9 cellular contexts compared by ENCODE assay signal in the genomic region with DNA sequence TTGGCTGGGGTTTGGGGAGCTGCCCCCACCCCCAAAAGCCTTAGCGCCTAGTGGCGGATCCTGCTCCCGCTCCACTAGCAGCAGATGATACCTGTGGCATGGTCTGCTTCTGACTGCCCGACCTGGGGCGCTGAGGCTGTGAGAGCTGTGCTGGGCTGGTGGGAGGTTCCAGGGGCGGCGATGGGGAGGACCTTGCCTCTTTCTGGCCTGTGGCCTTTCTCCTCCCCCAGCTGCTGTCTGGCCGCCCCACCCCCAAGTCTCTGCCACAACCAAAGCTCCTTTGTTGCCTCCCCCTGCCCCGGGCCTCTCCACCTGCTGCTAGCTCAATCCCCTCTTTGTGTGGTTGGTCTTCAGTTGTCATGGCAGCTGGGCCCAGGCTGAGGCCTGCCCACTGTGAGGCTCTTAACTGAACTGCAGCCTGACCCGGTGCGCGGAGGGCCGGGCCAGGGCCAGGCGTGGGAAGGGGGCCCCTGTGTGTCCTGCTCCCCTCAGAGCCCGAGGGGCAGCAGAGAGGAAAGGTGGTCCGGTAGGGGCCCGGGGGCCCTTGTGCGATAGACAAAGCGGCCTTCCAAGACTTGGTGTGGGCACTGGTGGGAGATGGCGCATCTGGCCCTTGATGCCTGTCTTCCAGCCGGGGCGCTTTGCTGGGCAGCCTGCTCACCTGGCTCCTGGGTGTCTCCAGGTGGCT. TPM values are rescaled to one million over a fixed set of nuclear protein-coding genes. Genes with fewer than 3 reads are reported as not detected.
DNase-seq lines count a peak whose midpoint lies in the region; ATAC-seq, FAIRE-seq and TF ChIP-seq lines count a peak whose summit lies in the region.
"Had no signal": no experiment of that assay in that cellular context is flagged by ENCODE, and none has a peak within 500 bp of the region (broad histone marks: within the 10 kb centered on the region; RNA-seq: fewer than 3 reads in every experiment).

No MANE protein-coding gene starts in this region.

- peaks cover 0 to 10% of the 10 kb centered on the region in 2 experiments; a peak in 1 of 3 replicates for H3K36me3 ChIP-seq in HEK293 (ENCODE audit: control insufficient read depth in 2 of 2, insufficient read depth in 1 of 2, low read length in 2 of 2)
- H3K36me3 ChIP-seq in gastroesophageal sphincter, result peaks cover 0 to under 1% of the 10 kb centered on the region in 2 donors
- H3K36me3 ChIP-seq in psoas muscle (ENCODE audit: insufficient read depth in 1 of 2, low read depth in 1 of 2), result no peaks in the 10 kb centered on the region
- H3K36me3 ChIP-seq: left ventricle myocardium inferior had no signal

- ATAC-seq in gastroesophageal sphincter (no peak), HG03175 (IDR thresholded peaks at IDR 0.05; ENCODE audit: unreplicated experiment) (no peak), psoas muscle (no peak)

- POLR2A ChIA-PET in HEK293 (lab: Yijun Ruan, JAX), result no interaction called here

- H3K27ac ChIP-seq in HEK293 (ENCODE audit: extremely low read depth, low read depth, low read length) (no peak overlapping the region), gastroesophageal sphincter (peak overlapping the region in 3 of 4 donors; percentile 51 to 64 (median 57)), psoas muscle (no peak overlapping the region)
- H3K27ac ChIP-seq: left ventricle myocardium inferior had no signal

- CTCF ChIA-PET in HEK293 (lab: Yijun Ruan, JAX), result interaction anchor here (0.6 kb wide), 1 partner anchor 38 kb away, joined by 3 read pairs; no protein-coding TSS in a partner anchor

- H3K27me3 Mint-ChIP-seq in progenitor cell of endocrine pancreas, result no peaks in the 10 kb centered on the region

- peaks cover 2% of the 10 kb centered on the region for H3K36me3 Mint-ChIP-seq in progenitor cell of endocrine pancreas (ENCODE audit: insufficient read depth)

- TF ChIP-seq POLR2A in gastroesophageal sphincter (IDR thresholded peaks at IDR 0.05), result no peak

- H3K4me1 ChIP-seq in HEK293 (ENCODE audit: control insufficient read depth, insufficient read depth, low read length) (no peaks in the 10 kb centered on the region), gastroesophageal sphincter (peaks cover 0 to 74% (median 5%) of the 10 kb centered on the region in 3 donors), psoas muscle (peaks cover 26% of the 10 kb centered on the region)

- TF ChIP-seq CTCF in HEK293 (tag by site-specific recombination; IDR thresholded peaks at IDR 0.05), result no peak
- no peak for TF ChIP-seq CTCF in gastroesophageal sphincter (IDR thresholded peaks at IDR 0.05)
- no peak for TF ChIP-seq CTCF in progenitor cell of endocrine pancreas (IDR thresholded peaks at IDR 0.05; ENCODE audit: unreplicated experiment)
- TF ChIP-seq CTCF in psoas muscle (IDR thresholded peaks at IDR 0.05), result no peak
- TF ChIP-seq CTCF in GM13976 (IDR thresholded peaks at IDR 0.05; ENCODE audit: borderline replicate concordance, control extremely low read depth, extremely low read depth, insufficient read depth, missing control alignments), result no peak

- DNase-seq in NCI-H69 (lab: John Stamatoyannopoulos, UW) (peak; percentile 98), progenitor cell of endocrine pancreas (ENCODE audit: low spot score, unreplicated experiment) (peak; percentile 73), psoas muscle (no peak), GM13976 (ENCODE audit: low spot score) (no peak), urothelium cell line (ENCODE audit: low spot score) (no peak)
- DNase-seq: left ventricle myocardium inferior had no signal

- H3K4me1 Mint-ChIP-seq in progenitor cell of endocrine pancreas (ENCODE audit: low read depth), result peaks cover 58% of the 10 kb centered on the region

- H3K27me3 ChIP-seq in gastroesophageal sphincter (no peaks in the 10 kb centered on the region), psoas muscle (ENCODE audit: insufficient read depth in 3 of 3, low read length in 2 of 3) (no peaks in the 10 kb centered on the region)

- peak overlapping the region; percentile 52 for H3K4me3 Mint-ChIP-seq in progenitor cell of endocrine pancreas (ENCODE audit: low read depth)

- WGBS in gastroesophageal sphincter (ENCODE audit: low coverage in 1 of 2), 2 donors, result 20% methylated on average over 1 of the region's 22 CpGs; no CpG with 5 or more reads in 1 of the 2 donors
- 71 to 75% (median 73%) methylated on average over 19 to 22 of the region's 22 CpGs for WGBS in psoas muscle, 3 donors

- in situ Hi-C loops in GM13976 (cut with MboI; ENCODE audit: low sequenced_read_pairs, unreplicated experiment), result no loop called here

- no peak for FAIRE-seq in urothelium cell line (lab: Jason Lieb, UNC)

- no peak for TF ChIP-seq EP300 in gastroesophageal sphincter (IDR thresholded peaks at IDR 0.05)

- no peak overlapping the region for H3K4me3 ChIP-seq in HEK293 (ENCODE audit: low read depth, low read length)
- no peak overlapping the region for H3K4me3 ChIP-seq in gastroesophageal sphincter
- no peak overlapping the region for H3K4me3 ChIP-seq in psoas muscle
- H3K4me3 ChIP-seq: left ventricle myocardium inferior had no signal

- H3K9me3 ChIP-seq in HEK293 (ENCODE audit: control insufficient read depth, insufficient read depth, low read depth, low read length) (no peaks in the 10 kb centered on the region), gastroesophageal sphincter (no peaks in the 10 kb centered on the region), psoas muscle (no peaks in the 10 kb centered on the region)
- H3K9me3 ChIP-seq: left ventricle myocardium inferior had no signal

- intact Hi-C loops in psoas muscle (cut with DNase I), result loop anchor here in 1 of 2 donors (10.0 kb wide), 1 partner anchor 99 kb away; no protein-coding TSS in a partner anchor

- H3K27ac Mint-ChIP-seq in progenitor cell of endocrine pancreas, result peak overlapping the region; percentile 93

- no peaks in the 10 kb centered on the region for H3K9me3 Mint-ChIP-seq in progenitor cell of endocrine pancreas (ENCODE audit: low read depth)

TF ChIP-seq in HEK293, 187 proteins besides CTCF, POLR2A, EP300 and RAD21:
- TF ChIP-seq ZNF514 (tag by site-specific recombination; IDR thresholded peaks at IDR 0.05) (no peak), ZEB2 (tag by site-specific recombination; IDR thresholded peaks at IDR 0.05) (no peak), BCL11B (tag by site-specific recombination; IDR thresholded peaks at IDR 0.05; ENCODE audit: low read depth) (no peak), ZIC2 (tag by site-specific recombination; IDR thresholded peaks at IDR 0.05) (peak; percentile 32; the same call in 1 of the 2 replicates), ZNF394 (tag by site-specific recombination; IDR thresholded peaks at IDR 0.05; ENCODE audit: borderline replicate concordance) (no peak), EGR2 (tag by site-specific recombination; IDR thresholded peaks at IDR 0.05; ENCODE audit: low read depth) (0 out of 2 replicates have a peak, but pooled peaks have one; percentile 15), ZNF132 (tag by site-specific recombination; IDR thresholded peaks at IDR 0.05; ENCODE audit: borderline replicate concordance) (no peak), SCRT2 (tag by site-specific recombination; IDR thresholded peaks at IDR 0.05) (0 out of 2 replicates have a peak, but pooled peaks have one; percentile 17)

RNA-seq across cellular contexts. Expression of a gene that starts 4.7 kb away (rescaled TPM):
- total RNA-seq in gastroesophageal sphincter, result 10 to 100 TPM in 2 of 4 donors, 1 to 10 TPM in 2; 5.3 to 12.5 (median 10.5) TPM
- 10.8 and 13.4 TPM in 2 replicates for total RNA-seq in progenitor cell of endocrine pancreas
- total RNA-seq in psoas muscle, result 1 to 10 TPM; 1.6 to 3.2 (median 2.8) TPM
- 1 to 10 TPM; 2.6 to 3.8 (median 3.7) TPM for polyA plus RNA-seq in psoas muscle

RNA-seq across cellular contexts. Expression of a gene that starts 15.2 kb away (rescaled TPM):
- total RNA-seq in gastroesophageal sphincter (100 to 1,000 TPM in 2 of 4 donors, 10 to 100 TPM in 2; 72.7 to 132 (median 102) TPM), progenitor cell of endocrine pancreas (148 and 153 TPM in 2 replicates), psoas muscle (100 to 1,000 TPM; 112 to 212 (median 137) TPM)
- polyA plus RNA-seq in psoas muscle, result 100 to 1,000 TPM in 1 of 3 donors, 10 to 100 TPM in 2; 80.2 to 133 (median 83.2) TPM

RNA-seq across cellular contexts. Expression of a gene that starts 42.4 kb away (rescaled TPM):
- total RNA-seq in gastroesophageal sphincter (100 to 1,000 TPM; 152 to 341 (median 157) TPM), progenitor cell of endocrine pancreas (19.0 and 20.2 TPM in 2 replicates), psoas muscle (10 to 100 TPM in 2 of 4 donors, 1 to 10 TPM in 2; 4.1 to 17.9 (median 8.7) TPM)
- 1 to 10 TPM; 6.3 to 7.7 (median 7.3) TPM for polyA plus RNA-seq in psoas muscle

Comparison
In these comparisons a context has a peak if more than half of its experiments do, and no peak if none do; other contexts are left out.
1. H3K27ac ChIP-seq: peak in gastroesophageal sphincter (3 of 4); none in HEK293 (single experiment) and psoas muscle (single experiment).
2. DNase-seq: peak in NCI-H69 (single experiment) and progenitor cell of endocrine pancreas (single experiment); none in psoas muscle (0 of 2), GM13976 (single experiment) and urothelium cell line (single experiment).